In genomic region chr13:54705738-54706137, GRCh38 we compare ENCODE assay signal across 25 cellular contexts.
"Had no signal": no experiment of that assay in that cellular context is flagged by ENCODE, and none has a peak within 500 bp of the region (broad histone marks: within the 10 kb centered on the region; RNA-seq: fewer than 3 reads in every experiment).

No MANE protein-coding gene starts in this region.

- DNase-seq: colonic mucosa; effector CD8-positive, alpha-beta T cell; erythroblast; esophagus squamous epithelium; foreskin melanocyte; left ventricle myocardium superior; mucosa of descending colon; naive B cell; occipital lobe; ovary; stimulated activated CD4-positive, alpha-beta T cell treated with anti-CD3 and anti-CD28 coated beads, Interleukin-12 subunit alpha, Interleukin-12 subunit beta, amount 100 ng/mL, for 4 hours; stimulated activated CD4-positive, alpha-beta T cell treated with anti-CD3 and anti-CD28 coated beads, Interleukin-2, amount 100 ng/mL, for 24 hours; stimulated activated CD4-positive, alpha-beta T cell treated with anti-CD3 and anti-CD28 coated beads, Interleukin-4, amount 100 ng/mL, for 24 hours; stimulated activated naive CD4-positive, alpha-beta T cell treated with Interleukin-2 at 50 U/mL for 16 hours; stomach; thyroid gland had no signal

- H3K4me1 Mint-ChIP-seq: memory B cell; naive B cell; stimulated activated effector memory CD8-positive, alpha-beta T cell treated with anti-CD3 and anti-CD28 coated beads, Interleukin-12 subunit alpha, Interleukin-12 subunit beta, amount 100 ng/mL, for 72 hours had no signal

- H3K4me3 Mint-ChIP-seq: dendritic cell treated with granulocyte-macrophage colony-stimulating factor and Interleukin-4, amounts not matched to agents 40 ng/mL and 50 ng/mL, for 4 days; memory B cell; mesothelial cell of epicardium; naive B cell; natural killer cell treated with Interleukin-12 subunit alpha and Interleukin-12 subunit beta and Interleukin-15 and Interleukin-18, amount 100 ng/mL, for 72 hours; stimulated activated effector memory CD8-positive, alpha-beta T cell treated with anti-CD3 and anti-CD28 coated beads, Interleukin-12 subunit alpha, Interleukin-12 subunit beta, amount 100 ng/mL, for 72 hours had no signal

- H3K4me1 ChIP-seq: colonic mucosa, esophagus squamous epithelium, right atrium auricular region, stomach, thyroid gland had no signal

- H3K27ac ChIP-seq: colonic mucosa, esophagus squamous epithelium, ovary, right atrium auricular region, stomach, thyroid gland had no signal

- H3K27me3 ChIP-seq: colonic mucosa, esophagus squamous epithelium, ovary, right atrium auricular region, stomach, thyroid gland had no signal

- H3K4me3 ChIP-seq: colonic mucosa, esophagus squamous epithelium, lung, mucosa of descending colon, ovary, right atrium auricular region, smooth muscle cell, stomach, thyroid gland had no signal

- H3K9me3 ChIP-seq: colonic mucosa, esophagus squamous epithelium, ovary, right atrium auricular region, thyroid gland had no signal

- ATAC-seq: left ventricle myocardium superior; mucosa of descending colon; natural killer cell treated with Interleukin-12 subunit alpha and Interleukin-12 subunit beta and Interleukin-15 and Interleukin-18, amount 100 ng/mL, for 72 hours; sciatic nerve; stimulated activated effector memory CD8-positive, alpha-beta T cell treated with anti-CD3 and anti-CD28 coated beads, Interleukin-12 subunit alpha, Interleukin-12 subunit beta, amount 100 ng/mL, for 72 hours had no signal

- H3K27me3 Mint-ChIP-seq: dendritic cell treated with granulocyte-macrophage colony-stimulating factor and Interleukin-4, amounts not matched to agents 40 ng/mL and 50 ng/mL, for 4 days; memory B cell; naive B cell; natural killer cell treated with Interleukin-12 subunit alpha and Interleukin-12 subunit beta and Interleukin-15 and Interleukin-18, amount 100 ng/mL, for 72 hours had no signal

- H3K36me3 ChIP-seq: colonic mucosa, esophagus squamous epithelium, ovary, right atrium auricular region, stomach, thyroid gland had no signal

- H3K36me3 Mint-ChIP-seq: memory B cell; naive B cell; stimulated activated effector memory CD8-positive, alpha-beta T cell treated with anti-CD3 and anti-CD28 coated beads, Interleukin-12 subunit alpha, Interleukin-12 subunit beta, amount 100 ng/mL, for 72 hours had no signal

- H3K27ac Mint-ChIP-seq: dendritic cell treated with granulocyte-macrophage colony-stimulating factor and Interleukin-4, amounts not matched to agents 40 ng/mL and 50 ng/mL, for 4 days; memory B cell; mesothelial cell of epicardium; naive B cell; natural killer cell treated with Interleukin-12 subunit alpha and Interleukin-12 subunit beta and Interleukin-15 and Interleukin-18, amount 100 ng/mL, for 72 hours; stimulated activated effector memory CD8-positive, alpha-beta T cell treated with anti-CD3 and anti-CD28 coated beads, Interleukin-12 subunit alpha, Interleukin-12 subunit beta, amount 100 ng/mL, for 72 hours had no signal
